In the genomic region with DNA sequence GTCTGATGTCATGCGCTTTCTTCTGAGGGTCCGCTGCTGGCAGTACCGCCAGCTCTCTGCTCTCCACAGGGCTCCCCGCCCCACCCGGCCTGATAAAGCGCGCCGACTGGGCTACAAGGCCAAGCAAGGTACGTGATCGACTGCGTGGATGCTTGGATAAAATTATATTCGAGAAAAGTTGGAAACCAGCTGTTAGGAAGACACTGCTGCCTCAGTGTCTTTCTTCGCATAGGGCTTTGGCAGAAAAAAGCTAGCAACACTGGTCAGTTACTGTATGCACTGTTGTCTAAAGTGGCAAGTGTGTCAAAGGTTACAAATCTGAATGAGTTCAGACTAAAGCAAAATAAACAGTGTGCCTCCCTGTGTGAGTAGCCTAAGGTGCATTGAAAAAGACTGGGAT, we compare ENCODE assay signal across 8 cellular contexts. TPM values are rescaled to one million over a fixed set of nuclear protein-coding genes. Genes with fewer than 3 reads are reported as not detected.
DNase-seq lines count a peak whose midpoint lies in the region; ATAC-seq, FAIRE-seq and TF ChIP-seq lines count a peak whose summit lies in the region.
"Not testable (repeated sequence)": the region's sequence is repeated elsewhere in the genome, so short reads cannot be mapped to it uniquely, and the experiment has no call there.

No MANE protein-coding gene starts in this region.

- peaks cover 6 to 20% of the 10 kb centered on the region in 2 experiments for H3K4me1 ChIP-seq in K562 (replicated peaks in 1 of 2; ENCODE audit: control insufficient read depth in 2 of 2, insufficient read depth in 2 of 2, low read length in 2 of 2)
- peaks cover 15 to 57% (median 19%) of the 10 kb centered on the region in 3 donors for H3K4me1 ChIP-seq in esophagus squamous epithelium
- H3K4me1 ChIP-seq in HepG2 (ENCODE audit: insufficient read depth, low read length) = peaks cover 54% of the 10 kb centered on the region
- peaks cover 29 to 34% of the 10 kb centered on the region in 2 experiments for H3K4me1 ChIP-seq in neutrophil (ENCODE audit: control insufficient read depth in 1 of 2, insufficient read depth in 1 of 2, low read depth in 1 of 2, low read length in 1 of 2)

- H3K79me2 ChIP-seq in K562 (ENCODE audit: control insufficient read depth, insufficient read depth, low read length) (peaks cover 60% of the 10 kb centered on the region), HepG2 (ENCODE audit: insufficient read depth, low read length) (peaks cover 56% of the 10 kb centered on the region)

- H3K9ac ChIP-seq in K562 (ENCODE audit: insufficient read depth in 1 of 2, low read depth in 2 of 2, low read length in 2 of 2) = peak overlapping the region; percentile 97 to 99
- peak overlapping the region; percentile 95 for H3K9ac ChIP-seq in HepG2 (ENCODE audit: insufficient read depth, low read depth, low read length)

- ATAC-seq in K562 = 0 out of 3 replicates have a peak, but pooled peaks have one; percentile 4
- not testable (repeated sequence) for ATAC-seq in HepG2

- H3K4me3 ChIP-seq in Jurkat, Clone E6-1 (ENCODE audit: low read length) = peak overlapping the region; percentile 92
- peak overlapping the region; percentile 94 for H3K4me3 ChIP-seq in WI38 (ENCODE audit: low read depth, low read length)
- H3K4me3 ChIP-seq in K562 = peak overlapping the region; percentile 73
- H3K4me3 ChIP-seq in esophagus squamous epithelium = peak overlapping the region; percentile 90 to 96 (median 95)
- H3K4me3 ChIP-seq in HepG2 (replicated peaks in 1 of 3; ENCODE audit: insufficient read depth in 1 of 3, low read depth in 2 of 3, low read length in 3 of 3) = peak overlapping the region; percentile 95 to 99 (median 98)
- peak overlapping the region; percentile 88 to 91 for H3K4me3 ChIP-seq in neutrophil (ENCODE audit: low read depth in 1 of 2, low read length in 1 of 2)

- TF ChIP-seq POLR2A in K562 (conservative IDR thresholded peaks at IDR 0.05); esophagus squamous epithelium (IDR thresholded peaks at IDR 0.05): not testable (repeated sequence)
- TF ChIP-seq POLR2A in HepG2 (IDR thresholded peaks at IDR 0.05; ENCODE audit: insufficient read depth in 1 of 2, low read depth in 2 of 2, low read length in 2 of 2) = 0 out of 4 replicates have a peak, but pooled peaks of 1 of the 2 experiments have one; percentile 10

- H3K4me2 ChIP-seq in K562 (ENCODE audit: insufficient read depth, low read length) (peak overlapping the region; percentile 91), HepG2 (ENCODE audit: low read depth, low read length) (peak overlapping the region; percentile 90)

- in situ Hi-C loops in K562 (cut with MboI); HepG2 (cut with HindIII; ENCODE audit: extremely low pct_ligation_motif_present, low pct_unique_long_range_greater_than_20kb): not testable (repeated sequence)

- not testable (repeated sequence) for H3K9me1 ChIP-seq in K562 (ENCODE audit: control insufficient read depth, insufficient read depth, low read length)

- H2AFZ ChIP-seq in K562 (ENCODE audit: low read depth, low read length); HepG2 (ENCODE audit: low read length): not testable (repeated sequence)

- intact Hi-C loops in K562 (cut with micrococcal nuclease) (loop anchor here (1.0 to 10.0 kb wide), 3 partner anchors 27 to 577 kb away; a partner anchor contains a TSS), HepG2 (cut with micrococcal nuclease; ENCODE audit: unreplicated experiment) (loop anchor here (1.0 kb wide), 1 partner anchor 27 kb away; a partner anchor contains a TSS)
- intact Hi-C loops in esophagus squamous epithelium (cut with DNase I) = not testable (repeated sequence)

- H3K27ac ChIP-seq in C4-2B (peak overlapping the region; percentile 98), K562 (ENCODE audit: extremely low read depth, low read depth, low read length) (peak overlapping the region; percentile 91), esophagus squamous epithelium (peak overlapping the region; percentile 97 to 99 (median 98)), HepG2 (ENCODE audit: extremely low read length, insufficient read depth, low read length) (peak overlapping the region; percentile 81), neutrophil (peak overlapping the region; percentile 81), substantia nigra (ENCODE audit: low read depth, low read length, poor library complexity, severe bottlenecking) (peak overlapping the region; percentile 85)

- H3K36me3 ChIP-seq in K562 (ENCODE audit: control insufficient read depth, insufficient read depth, low read length) (peaks cover 43% of the 10 kb centered on the region), esophagus squamous epithelium (peaks cover 0 to 51% (median 0%) of the 10 kb centered on the region in 3 donors), neutrophil (peaks cover 21% of the 10 kb centered on the region)
- not testable (repeated sequence) for H3K36me3 ChIP-seq in HepG2 (replicated peaks in 1 of 2; ENCODE audit: control insufficient read depth in 1 of 2, insufficient read depth in 2 of 2, low read length in 2 of 2)

- not testable (repeated sequence) for TF ChIP-seq CTCF in C4-2B (conservative IDR thresholded peaks at IDR 0.05); WI38 (IDR thresholded peaks at IDR 0.05; ENCODE audit: low read depth, low read length); K562 (IDR thresholded peaks at IDR 0.05 in 2 of 3, conservative IDR thresholded peaks at IDR 0.05 in 1 of 3; ENCODE audit: insufficient read depth in 2 of 3, low read depth in 1 of 3, low read length in 3 of 3); esophagus squamous epithelium (IDR thresholded peaks at IDR 0.05); HepG2 (CRISPR knock-in tag; IDR thresholded peaks at IDR 0.05); neutrophil (IDR thresholded peaks at IDR 0.05)

- H3K27me3 ChIP-seq in K562 (ENCODE audit: control insufficient read depth in 2 of 2, insufficient read depth in 2 of 2, low read length in 2 of 2); esophagus squamous epithelium; HepG2 (ENCODE audit: control insufficient read depth in 1 of 2, insufficient read depth in 2 of 2, low read length in 2 of 2); neutrophil: not testable (repeated sequence)

- not testable (repeated sequence) for TF ChIP-seq EP300 in K562 (IDR thresholded peaks at IDR 0.05; ENCODE audit: low read length); HepG2 (IDR thresholded peaks at IDR 0.05; ENCODE audit: low read depth in 2 of 2, low read length in 2 of 2); HepG2 (CRISPR knock-in tag; IDR thresholded peaks at IDR 0.05; ENCODE audit: borderline replicate concordance)

- H4K20me1 ChIP-seq in K562 (replicated peaks; ENCODE audit: control insufficient read depth, insufficient read depth, low read length) = peaks cover 22% of the 10 kb centered on the region
- peaks cover 36% of the 10 kb centered on the region for H4K20me1 ChIP-seq in HepG2 (ENCODE audit: insufficient read depth, low read length)

- POLR2A ChIA-PET in K562 (lab: Yijun Ruan, JAX) (interaction anchor here (0.6 to 7.1 kb wide), 20 partner anchors 11 to 1870 kb away, joined by 3 to 165 read pairs (median 4); no protein-coding TSS in a partner anchor), HepG2 (lab: Yijun Ruan, JAX) (interaction anchor here (1.0 to 3.8 kb wide), 15 partner anchors 9 to 111 kb away, joined by 3 to 72 read pairs (median 11); no protein-coding TSS in a partner anchor)

- WGBS in K562 (ENCODE audit: insufficient coverage, low coverage, missing lambda C conversion rate) = 0% methylated on average over 11 of the region's 13 CpGs
- 0% methylated on average over 2 to 11 of the region's 13 CpGs for WGBS in esophagus squamous epithelium, 2 donors
- 0% methylated on average over 5 of the region's 13 CpGs for WGBS in HepG2 (ENCODE audit: low lambda C conversion rate)

- TF ChIP-seq RAD21 in K562 (CRISPR knock-in tag; conservative IDR thresholded peaks at IDR 0.05 in 1 of 2, IDR thresholded peaks at IDR 0.05 in 1 of 2); HepG2 (CRISPR knock-in tag; IDR thresholded peaks at IDR 0.05): not testable (repeated sequence)

- CTCF ChIA-PET in K562 (lab: Yijun Ruan, JAX; ENCODE audit: low intra/inter-chr PET ratio); HepG2 (lab: Yijun Ruan, JAX; ENCODE audit: low intra/inter-chr PET ratio, low total read pairs): not testable (repeated sequence)

- not testable (repeated sequence) for DNase-seq in Jurkat, Clone E6-1 (ENCODE audit: low read depth, low spot score); K562 (ENCODE audit: extremely low read depth in 1 of 4, low spot score in 3 of 4); esophagus squamous epithelium (lab: John Stamatoyannopoulos, UW); HepG2 (ENCODE audit: low spot score)
- peak in 1 of 49 donors; percentile 10 for DNase-seq in substantia nigra (lab: John Stamatoyannopoulos, UW)

- BruUV-seq in K562 (replicated peaks; lab: Mats Ljungman, UMichigan); HepG2 (replicated peaks; lab: Mats Ljungman, UMichigan): not testable (repeated sequence)

- not testable (repeated sequence) for H3K9me3 ChIP-seq in K562 (replicated peaks; ENCODE audit: control insufficient read depth, insufficient read depth, low read depth, low read length); esophagus squamous epithelium; HepG2 (ENCODE audit: low read length); neutrophil

- not testable (repeated sequence) for FAIRE-seq in K562 (lab: Jason Lieb, UNC); HepG2 (lab: Jason Lieb, UNC)

RNA-seq across cellular contexts. Expression of a gene that starts 1.0 kb away (rescaled TPM):
- 3,355 TPM for polyA plus RNA-seq in Jurkat, Clone E6-1 (2012; ENCODE audit: insufficient read depth, insufficient read length)
- total RNA-seq in K562 (2011; cell fraction: chromatin; rRNA removed; ENCODE audit: low replicate concordance) = 238 and 411 TPM in 2 replicates
- total RNA-seq in K562 (2011; cell fraction: nucleolus; rRNA removed) = 765 and 867 TPM in 2 replicates
- 735 and 1,463 TPM in 2 replicates for total RNA-seq in K562 (2011; cell fraction: nucleoplasm; rRNA removed)
- 2,466 and 2,533 TPM in 2 replicates for total RNA-seq in K562 (2014; rRNA removed)
- 1,923 and 2,393 TPM in 2 replicates for total RNA-seq in K562 (2014; rRNA removed; fragmentation: Illumina TruSeq; extraction: Trizol)
- total RNA-seq in K562 (2015; rRNA removed; fragmentation: Illumina TruSeq; extraction: Trizol) = 2,774 and 3,068 TPM in 2 replicates
- total RNA-seq in K562 (2021) = 2,579 and 2,753 TPM in 2 replicates
- polyA plus RNA-seq in K562 (2011; rRNA removed) = 4,017 and 4,081 TPM in 2 replicates
- polyA plus RNA-seq in K562 (2011; cell fraction: cytosol; rRNA removed) = 6,575 and 7,027 TPM in 2 replicates
- polyA plus RNA-seq in K562 (2011; cell fraction: nucleus; rRNA removed) = 1,268 and 2,124 TPM in 2 replicates
- polyA plus RNA-seq in K562 (2012) = 3,041 and 6,015 TPM in 2 replicates
- 3,791 and 3,928 TPM in 2 replicates for polyA plus RNA-seq in K562 (2014; fragmentation: Illumina TruSeq; extraction: Trizol)
- 1,000 to 10,000 TPM; 7,800 to 8,850 TPM for polyA plus RNA-seq in K562 (2014; fragmentation: Nextera tagmentation; extraction: Ambion mirVana)
- 5,148 and 5,287 TPM in 2 replicates for polyA plus RNA-seq in K562 (2014; rRNA removed)
- polyA minus RNA-seq in K562 (2011; rRNA and poly(A)+ RNA removed) = 1,404 and 1,476 TPM in 2 replicates
- 1,271 and 1,367 TPM in 2 replicates for polyA minus RNA-seq in K562 (2011; cell fraction: cytosol; rRNA and poly(A)+ RNA removed)
- 253 and 438 TPM in 2 replicates for polyA minus RNA-seq in K562 (2011; cell fraction: nucleus; rRNA and poly(A)+ RNA removed)
- 1,000 to 10,000 TPM; 1,560 to 3,130 (median 2,166) TPM for total RNA-seq in esophagus squamous epithelium
- 1,297 and 1,763 TPM in 2 replicates for total RNA-seq in HepG2 (2016; rRNA removed; fragmentation: Illumina TruSeq; extraction: Trizol)
- total RNA-seq in HepG2 (2016; cell fraction: cytosol; rRNA removed; fragmentation: Illumina TruSeq; extraction: Trizol; ENCODE audit: low read depth) = 1,586 and 1,699 TPM in 2 replicates
- 1,351 and 1,926 TPM in 2 replicates for total RNA-seq in HepG2 (2016; cell fraction: insoluble cytoplasmic fraction; rRNA removed; fragmentation: Illumina TruSeq; extraction: Trizol)
- total RNA-seq in HepG2 (2016; cell fraction: membrane; rRNA removed; fragmentation: Illumina TruSeq; extraction: Trizol) = 3,254 and 3,418 TPM in 2 replicates
- total RNA-seq in HepG2 (2016; cell fraction: nucleus; rRNA removed; fragmentation: Illumina TruSeq; extraction: Trizol) = 503 TPM in 2 replicates
- 3,693 and 3,955 TPM in 2 replicates for polyA plus RNA-seq in HepG2 (2011; rRNA removed)
- polyA plus RNA-seq in HepG2 (2011; cell fraction: cytosol; rRNA removed) = 6,013 and 6,757 TPM in 2 replicates
- polyA plus RNA-seq in HepG2 (2011; cell fraction: nucleus; rRNA removed) = 1,196 and 1,371 TPM in 2 replicates
- polyA plus RNA-seq in HepG2 (2012) = 2,819 and 3,574 TPM in 2 replicates
- 3,375 and 3,723 TPM in 2 replicates for polyA plus RNA-seq in HepG2 (2016; cell fraction: cytosol; fragmentation: Illumina TruSeq; extraction: Trizol; ENCODE audit: low read depth)
- 2,788 and 2,868 TPM in 2 replicates for polyA plus RNA-seq in HepG2 (2016; cell fraction: insoluble cytoplasmic fraction; fragmentation: Illumina TruSeq; extraction: Trizol; ENCODE audit: low read depth)
- polyA plus RNA-seq in HepG2 (2016; cell fraction: membrane; fragmentation: Illumina TruSeq; extraction: Trizol; ENCODE audit: low read depth) = 4,974 and 5,217 TPM in 2 replicates
- 1,295 and 1,318 TPM in 2 replicates for polyA plus RNA-seq in HepG2 (2016; cell fraction: nucleus; fragmentation: Illumina TruSeq; extraction: Trizol; ENCODE audit: insufficient read depth, low read depth)
- polyA minus RNA-seq in HepG2 (2011; rRNA and poly(A)+ RNA removed; ENCODE audit: low replicate concordance) = 1,424 and 2,177 TPM in 2 replicates
- polyA minus RNA-seq in HepG2 (2011; cell fraction: cytosol; rRNA and poly(A)+ RNA removed) = 848 and 1,008 TPM in 2 replicates
- 296 and 376 TPM in 2 replicates for polyA minus RNA-seq in HepG2 (2011; cell fraction: nucleus; rRNA and poly(A)+ RNA removed)

RNA-seq across cellular contexts. Expression of a gene that starts 1.1 kb away (rescaled TPM):
- polyA plus RNA-seq in Jurkat, Clone E6-1 (2012; ENCODE audit: insufficient read depth, insufficient read length) = 8.1 TPM
- total RNA-seq in K562 (2011; cell fraction: chromatin; rRNA removed; ENCODE audit: low replicate concordance) = 6.4 and 13.1 TPM in 2 replicates
- 4.0 and 4.3 TPM in 2 replicates for total RNA-seq in K562 (2011; cell fraction: nucleolus; rRNA removed)
- total RNA-seq in K562 (2011; cell fraction: nucleoplasm; rRNA removed) = 11.9 and 17.8 TPM in 2 replicates
- total RNA-seq in K562 (2014; rRNA removed) = 5.5 and 6.1 TPM in 2 replicates
- 8.4 TPM in 2 replicates for total RNA-seq in K562 (2014; rRNA removed; fragmentation: Illumina TruSeq; extraction: Trizol)
- 10.3 and 10.8 TPM in 2 replicates for total RNA-seq in K562 (2015; rRNA removed; fragmentation: Illumina TruSeq; extraction: Trizol)
- 4.3 and 5.1 TPM in 2 replicates for total RNA-seq in K562 (2021)
- 5.3 and 7.1 TPM in 2 replicates for polyA plus RNA-seq in K562 (2011; rRNA removed)
- 1.6 and 3.9 TPM in 2 replicates for polyA plus RNA-seq in K562 (2011; cell fraction: cytosol; rRNA removed)
- polyA plus RNA-seq in K562 (2011; cell fraction: nucleus; rRNA removed) = 3.1 and 3.7 TPM in 2 replicates
- 3.6 and 4.8 TPM in 2 replicates for polyA plus RNA-seq in K562 (2012)
- 5.9 and 6.9 TPM in 2 replicates for polyA plus RNA-seq in K562 (2014; fragmentation: Illumina TruSeq; extraction: Trizol)
- polyA plus RNA-seq in K562 (2014; fragmentation: Nextera tagmentation; extraction: Ambion mirVana) = 1 to 10 TPM; 5.5 to 5.6 TPM
- polyA plus RNA-seq in K562 (2014; rRNA removed) = 6.3 and 6.4 TPM in 2 replicates
- 6.5 and 8.6 TPM in 2 replicates for polyA minus RNA-seq in K562 (2011; rRNA and poly(A)+ RNA removed)
- polyA minus RNA-seq in K562 (2011; cell fraction: cytosol; rRNA and poly(A)+ RNA removed) = 2.4 and 2.7 TPM in 2 replicates
- polyA minus RNA-seq in K562 (2011; cell fraction: nucleus; rRNA and poly(A)+ RNA removed) = 6.5 and 9.6 TPM in 2 replicates
- total RNA-seq in esophagus squamous epithelium = 10 to 100 TPM in 1 of 4 donors, 1 to 10 TPM in 3; 5.9 to 11.1 (median 8.4) TPM
- 8.0 and 10.5 TPM in 2 replicates for total RNA-seq in HepG2 (2016; rRNA removed; fragmentation: Illumina TruSeq; extraction: Trizol)
- 6.8 and 7.5 TPM in 2 replicates for total RNA-seq in HepG2 (2016; cell fraction: cytosol; rRNA removed; fragmentation: Illumina TruSeq; extraction: Trizol; ENCODE audit: low read depth)
- 8.5 and 11.2 TPM in 2 replicates for total RNA-seq in HepG2 (2016; cell fraction: insoluble cytoplasmic fraction; rRNA removed; fragmentation: Illumina TruSeq; extraction: Trizol)
- 5.0 and 6.3 TPM in 2 replicates for total RNA-seq in HepG2 (2016; cell fraction: membrane; rRNA removed; fragmentation: Illumina TruSeq; extraction: Trizol)
- 6.0 and 7.0 TPM in 2 replicates for total RNA-seq in HepG2 (2016; cell fraction: nucleus; rRNA removed; fragmentation: Illumina TruSeq; extraction: Trizol)
- 4.3 and 4.5 TPM in 2 replicates for polyA plus RNA-seq in HepG2 (2011; rRNA removed)
- 2.3 and 4.0 TPM in 2 replicates for polyA plus RNA-seq in HepG2 (2011; cell fraction: cytosol; rRNA removed)
- polyA plus RNA-seq in HepG2 (2011; cell fraction: nucleus; rRNA removed) = 1.8 and 3.5 TPM in 2 replicates
- 6.4 and 6.7 TPM in 2 replicates for polyA plus RNA-seq in HepG2 (2012)
- 1.1 TPM in 2 replicates for polyA plus RNA-seq in HepG2 (2016; cell fraction: cytosol; fragmentation: Illumina TruSeq; extraction: Trizol; ENCODE audit: low read depth)
- polyA plus RNA-seq in HepG2 (2016; cell fraction: insoluble cytoplasmic fraction; fragmentation: Illumina TruSeq; extraction: Trizol; ENCODE audit: low read depth) = 10.4 and 12.6 TPM in 2 replicates
- polyA plus RNA-seq in HepG2 (2016; cell fraction: membrane; fragmentation: Illumina TruSeq; extraction: Trizol; ENCODE audit: low read depth) = 2.2 and 3.1 TPM in 2 replicates
- polyA plus RNA-seq in HepG2 (2016; cell fraction: nucleus; fragmentation: Illumina TruSeq; extraction: Trizol; ENCODE audit: insufficient read depth, low read depth) = 7.0 and 7.8 TPM in 2 replicates
- polyA minus RNA-seq in HepG2 (2011; rRNA and poly(A)+ RNA removed; ENCODE audit: low replicate concordance) = 2.0 and 2.2 TPM in 2 replicates
- 4.0 and 6.2 TPM in 2 replicates for polyA minus RNA-seq in HepG2 (2011; cell fraction: cytosol; rRNA and poly(A)+ RNA removed)
- 12.7 and 14.3 TPM in 2 replicates for polyA minus RNA-seq in HepG2 (2011; cell fraction: nucleus; rRNA and poly(A)+ RNA removed)

RNA-seq across cellular contexts. Expression of a gene that starts 27.2 kb away (rescaled TPM):
- 8.2 TPM for polyA plus RNA-seq in Jurkat, Clone E6-1 (2012; ENCODE audit: insufficient read depth, insufficient read length)
- total RNA-seq in K562 (2011; cell fraction: chromatin; rRNA removed; ENCODE audit: low replicate concordance) = 2.5 and 9.3 TPM in 2 replicates
- 1.5 and 1.7 TPM in 2 replicates for total RNA-seq in K562 (2011; cell fraction: nucleolus; rRNA removed)
- 2.7 and 3.3 TPM in 2 replicates for total RNA-seq in K562 (2011; cell fraction: nucleoplasm; rRNA removed)
- total RNA-seq in K562 (2014; rRNA removed) = 2.6 and 2.9 TPM in 2 replicates
- total RNA-seq in K562 (2014; rRNA removed; fragmentation: Illumina TruSeq; extraction: Trizol) = 4.8 and 5.7 TPM in 2 replicates
- 3.2 and 3.6 TPM in 2 replicates for total RNA-seq in K562 (2015; rRNA removed; fragmentation: Illumina TruSeq; extraction: Trizol)
- total RNA-seq in K562 (2021) = 4.2 and 5.5 TPM in 2 replicates
- 1.6 and 2.5 TPM in 2 replicates for polyA plus RNA-seq in K562 (2011; rRNA removed)
- 0.51 and 0.77 TPM in 2 replicates for polyA plus RNA-seq in K562 (2011; cell fraction: cytosol; rRNA removed)
- 0.67 and 1.1 TPM in 2 replicates for polyA plus RNA-seq in K562 (2011; cell fraction: nucleus; rRNA removed)
- 1.9 and 2.7 TPM in 2 replicates for polyA plus RNA-seq in K562 (2012)
- 3.2 and 3.3 TPM in 2 replicates for polyA plus RNA-seq in K562 (2014; fragmentation: Illumina TruSeq; extraction: Trizol)
- 1 to 10 TPM; 1.2 TPM for polyA plus RNA-seq in K562 (2014; fragmentation: Nextera tagmentation; extraction: Ambion mirVana)
- 1.3 and 2.2 TPM in 2 replicates for polyA plus RNA-seq in K562 (2014; rRNA removed)
- polyA minus RNA-seq in K562 (2011; rRNA and poly(A)+ RNA removed) = 11.3 and 12.5 TPM in 2 replicates
- polyA minus RNA-seq in K562 (2011; cell fraction: cytosol; rRNA and poly(A)+ RNA removed) = 3.2 and 3.5 TPM in 2 replicates
- polyA minus RNA-seq in K562 (2011; cell fraction: nucleus; rRNA and poly(A)+ RNA removed) = 1.3 and 2.7 TPM in 2 replicates
- 10 to 100 TPM; 10.8 to 34.0 (median 11.6) TPM for total RNA-seq in esophagus squamous epithelium
- total RNA-seq in HepG2 (2016; rRNA removed; fragmentation: Illumina TruSeq; extraction: Trizol) = 8.1 and 14.3 TPM in 2 replicates
- total RNA-seq in HepG2 (2016; cell fraction: cytosol; rRNA removed; fragmentation: Illumina TruSeq; extraction: Trizol; ENCODE audit: low read depth) = 3.8 and 4.4 TPM in 2 replicates
- total RNA-seq in HepG2 (2016; cell fraction: insoluble cytoplasmic fraction; rRNA removed; fragmentation: Illumina TruSeq; extraction: Trizol) = 10.2 and 12.5 TPM in 2 replicates
- total RNA-seq in HepG2 (2016; cell fraction: membrane; rRNA removed; fragmentation: Illumina TruSeq; extraction: Trizol) = 8.8 and 9.8 TPM in 2 replicates
- 9.6 and 11.0 TPM in 2 replicates for total RNA-seq in HepG2 (2016; cell fraction: nucleus; rRNA removed; fragmentation: Illumina TruSeq; extraction: Trizol)
- 5.3 TPM in 2 replicates for polyA plus RNA-seq in HepG2 (2011; rRNA removed)
- 2.6 and 4.6 TPM in 2 replicates for polyA plus RNA-seq in HepG2 (2011; cell fraction: cytosol; rRNA removed)
- polyA plus RNA-seq in HepG2 (2011; cell fraction: nucleus; rRNA removed) = 2.9 and 3.5 TPM in 2 replicates
- polyA plus RNA-seq in HepG2 (2012) = 11.8 and 12.0 TPM in 2 replicates
- 0.38 and 0.43 TPM in 2 replicates for polyA plus RNA-seq in HepG2 (2016; cell fraction: cytosol; fragmentation: Illumina TruSeq; extraction: Trizol; ENCODE audit: low read depth)
- 7.2 and 7.4 TPM in 2 replicates for polyA plus RNA-seq in HepG2 (2016; cell fraction: insoluble cytoplasmic fraction; fragmentation: Illumina TruSeq; extraction: Trizol; ENCODE audit: low read depth)
- polyA plus RNA-seq in HepG2 (2016; cell fraction: membrane; fragmentation: Illumina TruSeq; extraction: Trizol; ENCODE audit: low read depth) = 2.1 and 2.3 TPM in 2 replicates
- 5.6 and 5.9 TPM in 2 replicates for polyA plus RNA-seq in HepG2 (2016; cell fraction: nucleus; fragmentation: Illumina TruSeq; extraction: Trizol; ENCODE audit: insufficient read depth, low read depth)
- 6.0 and 17.2 TPM in 2 replicates for polyA minus RNA-seq in HepG2 (2011; rRNA and poly(A)+ RNA removed; ENCODE audit: low replicate concordance)
- 11.6 and 16.5 TPM in 2 replicates for polyA minus RNA-seq in HepG2 (2011; cell fraction: cytosol; rRNA and poly(A)+ RNA removed)
- polyA minus RNA-seq in HepG2 (2011; cell fraction: nucleus; rRNA and poly(A)+ RNA removed) = 26.5 and 29.6 TPM in 2 replicates
